1 cellular context compared by ENCODE assay signal in the genomic region with DNA sequence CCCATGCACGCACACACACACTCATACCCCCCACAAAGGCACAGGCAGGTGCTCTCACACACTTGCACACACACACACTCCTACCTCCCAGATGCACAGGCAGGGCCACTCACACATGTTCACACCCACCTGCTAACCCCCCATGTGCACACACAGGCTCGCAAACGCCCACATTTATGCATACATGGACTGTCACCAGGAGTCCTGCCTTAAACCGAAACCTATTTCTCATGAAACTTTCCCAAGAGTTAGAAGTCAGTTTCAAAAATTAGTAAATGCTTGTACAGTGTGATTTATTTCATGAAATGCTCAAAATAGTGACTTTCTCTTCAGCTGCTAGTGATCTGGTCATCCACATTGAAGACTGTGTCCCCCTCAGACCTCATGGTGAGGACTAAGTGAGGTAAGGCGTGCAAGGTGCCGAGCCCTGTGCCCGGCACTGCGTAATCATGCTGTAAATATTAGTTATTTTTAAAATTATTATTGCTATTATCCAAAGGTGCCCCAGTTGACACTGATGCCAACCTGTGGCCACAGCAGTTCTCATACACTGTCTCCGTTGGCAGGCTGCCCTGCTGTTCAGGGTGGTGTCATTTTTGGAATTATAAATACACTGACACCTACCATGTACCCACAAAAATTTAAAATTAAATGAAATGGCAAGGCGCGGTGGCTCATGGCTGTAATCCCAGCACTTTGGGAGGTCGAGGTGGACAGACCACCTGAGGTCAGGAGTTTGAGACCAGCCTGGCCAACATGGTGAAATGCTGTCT.
TF ChIP-seq lines count a peak whose summit lies in the region.

No MANE protein-coding gene starts in this region.

TF ChIP-seq in GM12878, 131 proteins besides CTCF, POLR2A, EP300 and RAD21 (continued from another document):
- TF ChIP-seq ZNF687 (IDR thresholded peaks at IDR 0.05) (no peak), SMAD1 (IDR thresholded peaks at IDR 0.05; ENCODE audit: low read depth, partially characterized antibody) (no peak), ZBTB33 (IDR thresholded peaks at IDR 0.05) (no peak), NFIC (IDR thresholded peaks at IDR 0.05; ENCODE audit: low read depth, low read length) (peak; percentile 82; the same call in 1 of the 2 replicates)
